In genomic region chr4:122456228-122457106, GRCh38 we compare ENCODE assay signal across 21 cellular contexts. TPM values are rescaled to one million over a fixed set of nuclear protein-coding genes. Genes with fewer than 3 reads are reported as not detected.
A peak's percentile ranks its signal among the peaks of the same experiment; 100 is the strongest.
DNase-seq lines count a peak whose midpoint lies in the region; ATAC-seq and TF ChIP-seq lines count a peak whose summit lies in the region.
"Had no signal": no experiment of that assay in that cellular context is flagged by ENCODE, and none has a peak within 500 bp of the region (broad histone marks: within the 10 kb centered on the region; RNA-seq: fewer than 3 reads in every experiment).

Gene IL2 (minus strand): TSS chr4:122456725. CDS start chr4:122456440, 285 bp downstream.

- CTCF ChIA-PET in activated CD4-positive, alpha-beta T cell treated with anti-CD3 and anti-CD28 coated beads for 36 hours (lab: Charles Lee) = interaction anchor here (0.5 to 3.0 kb wide), 9 partner anchors 12 to 368 kb away, joined by 3 to 32 read pairs (median 3); no protein-coding TSS in a partner anchor
- CTCF ChIA-PET in T-cell (lab: Charles Lee) = interaction anchor here (0.6 to 1.0 kb wide), 4 partner anchors 8 to 262 kb away, joined by 3 to 5 read pairs (median 3); no protein-coding TSS in a partner anchor

- H3K4me2 ChIP-seq in GM23338 = no peak within 1 kb of the TSS

- peaks cover 4% of the 10 kb centered on the region; the same call in 1 of the 2 replicates for H3K9me2 ChIP-seq in GM23338 (ENCODE audit: insufficient read depth)

- no peaks in the 10 kb centered on the region for H3K4me1 ChIP-seq in GM23338 (ENCODE audit: insufficient read depth)
- peaks cover 31% of the 10 kb centered on the region for H3K4me1 ChIP-seq in effector memory CD4-positive, alpha-beta T cell (ENCODE audit: control insufficient read depth, insufficient read depth, low read length, poor library complexity, severe bottlenecking)
- H3K4me1 ChIP-seq: Caco-2 had no signal

- H3K27ac ChIP-seq in GM23338 (ENCODE audit: low read depth) (no peak within 1 kb of the TSS), coronary artery (no peak within 1 kb of the TSS)
- peak within 1 kb of the TSS; percentile 57 for H3K27ac ChIP-seq in effector memory CD4-positive, alpha-beta T cell (ENCODE audit: insufficient read depth, low read length, poor library complexity, severe bottlenecking)
- H3K27ac ChIP-seq: cardiac muscle cell, HL-60 had no signal

- H3K4me3 Mint-ChIP-seq in activated CD4-positive, alpha-beta T cell treated with anti-CD3 and anti-CD28 coated beads for 36 hours = peak within 1 kb of the TSS; percentile 83
- H3K4me3 Mint-ChIP-seq in GM23338 = no peak within 1 kb of the TSS
- H3K4me3 Mint-ChIP-seq in T-cell = peak within 1 kb of the TSS; percentile 45 to 77 (median 64)
- H3K4me3 Mint-ChIP-seq: naive B cell had no signal

- no peaks in the 10 kb centered on the region for H3K9me3 ChIP-seq in effector memory CD4-positive, alpha-beta T cell (ENCODE audit: control insufficient read depth, low read length)
- H3K9me3 ChIP-seq: Caco-2 had no signal

- peak; percentile 31 for DNase-seq in activated CD4-positive, alpha-beta T cell treated with anti-CD3 and anti-CD28 coated beads for 36 hours
- no peak for DNase-seq in activated CD4-positive, alpha-beta T cell treated with anti-CD3 and anti-CD28 coated beads, Interleukin-2, amount 50 U/mL, for 4 hours
- DNase-seq in GM23338 (ENCODE audit: low spot score) (no peak), T-cell (no peak), NCI-H82 treated with DMSO at 0.1 percent for 48 hours (lab: John Stamatoyannopoulos, UW; ENCODE audit: unreplicated experiment) (no peak), coronary artery (ENCODE audit: low spot score) (no peak)
- DNase-seq in effector memory CD4-positive, alpha-beta T cell = no peak
- DNase-seq: ACHN, activated gamma-delta T cell, Caco-2, foreskin fibroblast, naive B cell, NCI-H1694, NCI-H524 had no signal

- TF ChIP-seq CTCF in GM23338 (conservative IDR thresholded peaks at IDR 0.05; ENCODE audit: low read depth in 2 of 2) (no peak), coronary artery (IDR thresholded peaks at IDR 0.05) (no peak)

- H4K20me1 ChIP-seq in GM23338 (replicated peaks; ENCODE audit: insufficient read depth) = no peaks in the 10 kb centered on the region

- POLR2A ChIA-PET in activated CD4-positive, alpha-beta T cell treated with anti-CD3 and anti-CD28 coated beads for 36 hours (lab: Charles Lee) = interaction anchor here (3.3 kb wide), 1 partner anchor 86 kb away, joined by 10 read pairs; no protein-coding TSS in a partner anchor
- POLR2A ChIA-PET in T-cell (lab: Charles Lee) = interaction anchor here (0.5 to 1.0 kb wide), 6 partner anchors 32 to 760 kb away, joined by 3 to 6 read pairs (median 3); no protein-coding TSS in a partner anchor

- H3K4me3 ChIP-seq in GM23338 (no peak within 1 kb of the TSS), coronary artery (no peak within 1 kb of the TSS)
- peak within 1 kb of the TSS; percentile 17 for H3K4me3 ChIP-seq in effector memory CD4-positive, alpha-beta T cell (ENCODE audit: insufficient read depth, low read depth, low read length, poor library complexity, severe bottlenecking)
- H3K4me3 ChIP-seq: cardiac muscle cell had no signal

- H3K4me1 Mint-ChIP-seq in activated CD4-positive, alpha-beta T cell treated with anti-CD3 and anti-CD28 coated beads for 36 hours = peaks cover 58% of the 10 kb centered on the region
- H3K4me1 Mint-ChIP-seq in GM23338 = peaks cover 7% of the 10 kb centered on the region; the same call in 2 of the 3 replicates
- H3K4me1 Mint-ChIP-seq in T-cell = peaks cover 51 to 58% (median 55%) of the 10 kb centered on the region in 3 donors

- H3K27me3 Mint-ChIP-seq in activated CD4-positive, alpha-beta T cell treated with anti-CD3 and anti-CD28 coated beads for 36 hours = no peaks in the 10 kb centered on the region
- H3K27me3 Mint-ChIP-seq in GM23338 (ENCODE audit: insufficient read depth, low read depth, poor library complexity) (peaks cover 5% of the 10 kb centered on the region), T-cell (no peaks in the 10 kb centered on the region)
- H3K27me3 Mint-ChIP-seq: naive B cell, progenitor cell of endocrine pancreas had no signal

- H3K36me3 Mint-ChIP-seq in activated CD4-positive, alpha-beta T cell treated with anti-CD3 and anti-CD28 coated beads for 36 hours (ENCODE audit: low read depth) = peaks cover 37% of the 10 kb centered on the region
- H3K36me3 Mint-ChIP-seq in GM23338 (ENCODE audit: low read depth) = no peaks in the 10 kb centered on the region
- no peaks in the 10 kb centered on the region for H3K36me3 Mint-ChIP-seq in T-cell
- H3K36me3 Mint-ChIP-seq: naive B cell had no signal

- H3K27ac Mint-ChIP-seq in activated CD4-positive, alpha-beta T cell treated with anti-CD3 and anti-CD28 coated beads for 36 hours = peak within 1 kb of the TSS; percentile 93
- H3K27ac Mint-ChIP-seq in GM23338 (no peak within 1 kb of the TSS), T-cell (peak within 1 kb of the TSS; percentile 79 to 89)
- H3K27ac Mint-ChIP-seq: naive B cell, progenitor cell of endocrine pancreas had no signal

- H3K9me3 Mint-ChIP-seq in activated CD4-positive, alpha-beta T cell treated with anti-CD3 and anti-CD28 coated beads for 36 hours (ENCODE audit: low read depth) = peaks cover 1% of the 10 kb centered on the region
- no peaks in the 10 kb centered on the region for H3K9me3 Mint-ChIP-seq in GM23338
- no peaks in the 10 kb centered on the region for H3K9me3 Mint-ChIP-seq in T-cell
- H3K9me3 Mint-ChIP-seq: naive B cell had no signal

- 0 out of 2 replicates have a peak within 1 kb of the TSS, but pooled peaks have one; percentile 43 for H2AFZ ChIP-seq in GM23338

- H3K36me3 ChIP-seq in GM23338 (ENCODE audit: insufficient read depth) = no peaks in the 10 kb centered on the region
- H3K36me3 ChIP-seq in effector memory CD4-positive, alpha-beta T cell (ENCODE audit: control insufficient read depth, insufficient read depth, low read length) = no peaks in the 10 kb centered on the region
- H3K36me3 ChIP-seq: cardiac muscle cell had no signal

- no peaks in the 10 kb centered on the region for H3K27me3 ChIP-seq in GM23338 (ENCODE audit: insufficient read depth)
- H3K27me3 ChIP-seq in effector memory CD4-positive, alpha-beta T cell (replicated peaks; ENCODE audit: control insufficient read depth, insufficient read depth, low read length, poor library complexity, severe bottlenecking) = no peaks in the 10 kb centered on the region
- H3K27me3 ChIP-seq: cardiac muscle cell had no signal

- peak; percentile 57 for ATAC-seq in activated CD4-positive, alpha-beta T cell treated with anti-CD3 and anti-CD28 coated beads for 36 hours
- ATAC-seq in GM23338 (no peak), T-cell (replicated peaks in 1 of 4) (peak; percentile 71 to 81 (median 74)), GM18517 (IDR thresholded peaks at IDR 0.05; ENCODE audit: unreplicated experiment) (no peak)

- intact Hi-C loops in activated CD4-positive, alpha-beta T cell treated with anti-CD3 and anti-CD28 coated beads for 36 hours (cut with DNase I, micrococcal nuclease) = loop anchor here (1.0 to 5.0 kb wide), 8 partner anchors 122 to 1216 kb away; partner anchors contain the start of genes BBS12 (in 1 of the 2), BLTP1 (in 1 of the 2) and NUDT6 (in 1 of the 2)

- no peaks in the 10 kb centered on the region for H3F3A ChIP-seq in GM23338 (replicated peaks; ENCODE audit: low read depth)

- no peaks in the 10 kb centered on the region for H3K79me2 ChIP-seq in GM23338 (replicated peaks; ENCODE audit: insufficient read depth)

RNA-seq across cellular contexts. Expression of gene IL2, which starts in this region (rescaled TPM):
- total RNA-seq in activated CD4-positive, alpha-beta T cell treated with anti-CD3 and anti-CD28 coated beads for 36 hours = 100 to 1,000 TPM; 168 TPM
- total RNA-seq in GM23338 (2014; rRNA removed; shearing (Covaris generic)) = not detected in 2 replicates
- not detected in 2 replicates for polyA plus RNA-seq in GM23338 (2016; fragmentation: Nextera tagmentation; extraction: Ambion mirVana)
- 1 to 10 TPM in 4 of 5 donors, under 1 TPM in 1; 0.50 to 3.2 (median 1.4) TPM for total RNA-seq in T-cell
- total RNA-seq: Caco-2, cardiac muscle cell, LHCN-M2, lower leg skin, progenitor cell of endocrine pancreas, temporal lobe had no signal
- polyA plus RNA-seq: cardiac muscle cell had no signal

Comparison
In these comparisons a context has a peak if more than half of its experiments do, and no peak if none do; other contexts are left out.
1. RNA of gene IL2 (total RNA-seq): 168 TPM in activated CD4-positive, alpha-beta T cell treated with anti-CD3 and anti-CD28 coated beads for 36 hours; 0.50 to 3.2 TPM in T-cell and not detected in GM23338; every median in the first group is over 10 times any median in the second.
2. ATAC-seq: peak in activated CD4-positive, alpha-beta T cell treated with anti-CD3 and anti-CD28 coated beads for 36 hours (single experiment) and T-cell (4 of 4); none in GM23338 (single experiment) and GM18517 (single experiment).